In genomic region chr22:42959472-42960145, GRCh38 we compare ENCODE assay signal across 8 cellular contexts. TPM values are rescaled to one million over a fixed set of nuclear protein-coding genes. Genes with fewer than 3 reads are reported as not detected.
DNase-seq lines count a peak whose midpoint lies in the region; ATAC-seq and TF ChIP-seq lines count a peak whose summit lies in the region.

No MANE protein-coding gene starts in this region.

- H3K4me1 ChIP-seq in GM23248 (ENCODE audit: insufficient read depth) = peaks cover 23% of the 10 kb centered on the region

- peaks cover 75% of the 10 kb centered on the region for H3K4me1 Mint-ChIP-seq in neural crest cell

- H3K27me3 Mint-ChIP-seq in neural crest cell (ENCODE audit: low read depth) = no peaks in the 10 kb centered on the region

- H3F3A ChIP-seq in GM23248 (ENCODE audit: insufficient read depth) = no peaks in the 10 kb centered on the region

- peaks cover 3% of the 10 kb centered on the region for H3K9me3 Mint-ChIP-seq in neural crest cell

- no peaks in the 10 kb centered on the region; the same call in 1 of the 2 replicates for H4K20me1 ChIP-seq in GM23248 (ENCODE audit: insufficient read depth)

- H3K27ac Mint-ChIP-seq in neural crest cell (ENCODE audit: unreplicated experiment) = peak overlapping the region; percentile 90

- DNase-seq in GM23248 (peak; percentile 29), SHP77 (lab: John Stamatoyannopoulos, UW) (peak; percentile 52 to 75), epithelial cell of esophagus (ENCODE audit: low read depth) (peak; percentile 83), neural crest cell (ENCODE audit: low read depth, low spot score) (no peak), amygdala (lab: John Stamatoyannopoulos, UW) (no peak), inferior parietal cortex (ENCODE audit: extremely low spot score) (no peak)

- H3K9me3 ChIP-seq in GM23248 (ENCODE audit: low read depth) = no peaks in the 10 kb centered on the region

- TF ChIP-seq CTCF in epithelial cell of esophagus (IDR thresholded peaks at IDR 0.05; ENCODE audit: insufficient read depth, low read depth, low read length, missing control alignments) (no peak), neural crest cell (conservative IDR thresholded peaks at IDR 0.05) (no peak)

- 0 out of 2 replicates have a peak overlapping the region, but pooled peaks have one; percentile 20 for H3K27ac ChIP-seq in GM23248

- no peak for ATAC-seq in HG03108 (IDR thresholded peaks at IDR 0.05; ENCODE audit: unreplicated experiment)
- no peak for ATAC-seq in GM21619 (IDR thresholded peaks at IDR 0.05; ENCODE audit: unreplicated experiment)

- H3K4me3 Mint-ChIP-seq in neural crest cell = peak overlapping the region; percentile 70

- peak overlapping the region; percentile 9 for H3K4me2 ChIP-seq in GM23248 (ENCODE audit: unreplicated experiment)

- WGBS in GM23248 (ENCODE audit: low coverage in 1 of 2, low lambda C conversion rate in 2 of 2, missing lambda C conversion rate in 2 of 2), 2 experiments = 87 to 88% methylated on average over 13 of the region's 13 CpGs

- no peaks in the 10 kb centered on the region for H3K27me3 ChIP-seq in GM23248 (replicated peaks; ENCODE audit: insufficient read depth)

- H3K36me3 ChIP-seq in GM23248 (ENCODE audit: low read depth) = 0 out of 2 replicates have a peak, but pooled peaks cover 4% of the 10 kb centered on the region

- H3K9me2 ChIP-seq in GM23248 (ENCODE audit: insufficient read depth) = no peaks in the 10 kb centered on the region

- in situ Hi-C loops in GM23248 (cut with MboI) = no loop called here

- no peak overlapping the region for H2AFZ ChIP-seq in GM23248

- no peak overlapping the region for H3K9ac ChIP-seq in GM23248

- H3K79me2 ChIP-seq in GM23248 (ENCODE audit: insufficient read depth) = peaks cover 98% of the 10 kb centered on the region

- H3K4me3 ChIP-seq in GM23248 (no peak overlapping the region), epithelial cell of esophagus (ENCODE audit: low read length) (no peak overlapping the region)

- peaks cover 8% of the 10 kb centered on the region for H3K36me3 Mint-ChIP-seq in neural crest cell (ENCODE audit: low read depth)

RNA-seq across cellular contexts. Expression of gene PACSIN2, which starts 55.3 kb away (rescaled TPM):
- total RNA-seq in GM23248 (2014; rRNA removed; shearing (Covaris generic)) = 35.5 and 43.7 TPM in 2 replicates
- polyA plus RNA-seq in GM23248 (2016; fragmentation: Nextera tagmentation; extraction: Ambion mirVana) = 36.0 and 36.5 TPM in 2 replicates
- total RNA-seq in neural crest cell = 76.1 and 79.4 TPM in 2 replicates

Comparison
In these comparisons a context has a peak if more than half of its experiments do, and no peak if none do; other contexts are left out.
1. DNase-seq: peak in GM23248 (single experiment), SHP77 (2 of 2) and epithelial cell of esophagus (single experiment); none in neural crest cell (single experiment), amygdala (0 of 56) and inferior parietal cortex (single experiment).